In the genomic region with DNA sequence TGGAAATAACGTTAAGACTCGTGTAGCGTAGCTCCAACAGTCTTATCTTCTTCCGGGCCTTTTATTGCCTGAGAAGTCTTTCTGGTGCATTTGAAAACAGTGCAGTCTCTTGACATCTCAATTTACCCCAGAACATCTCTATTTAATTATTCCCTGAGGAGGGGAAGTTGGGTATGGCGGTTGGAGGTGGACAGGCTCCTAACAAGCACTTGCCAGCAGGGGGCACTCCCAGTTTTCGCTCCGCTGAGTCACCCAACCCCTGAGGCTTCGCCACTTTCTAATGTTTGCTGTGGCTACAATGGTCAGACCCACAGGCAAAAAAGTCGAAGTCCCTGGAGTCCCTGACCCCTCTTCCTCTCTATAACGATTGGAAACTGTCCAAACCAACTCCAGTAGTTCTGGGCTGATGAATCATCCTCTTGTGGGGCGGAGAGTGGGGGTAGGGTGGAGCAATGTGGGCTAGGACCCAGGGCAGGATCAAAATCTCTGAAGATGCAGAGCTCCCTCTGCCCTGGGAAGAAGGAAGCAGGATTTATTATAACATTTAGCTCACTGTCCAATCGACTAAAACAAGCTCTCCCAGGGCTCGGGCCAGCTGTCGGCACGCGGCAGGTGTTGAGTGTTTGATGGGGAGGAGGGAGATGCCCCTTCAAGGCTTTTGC, we compare ENCODE assay signal across 7 cellular contexts.
DNase-seq lines count a peak whose midpoint lies in the region; ATAC-seq and TF ChIP-seq lines count a peak whose summit lies in the region.

No MANE protein-coding gene starts in this region.

- ATAC-seq in GM21825 (IDR thresholded peaks at IDR 0.05; ENCODE audit: unreplicated experiment), result no peak
- no peak for ATAC-seq in GM18511 (IDR thresholded peaks at IDR 0.05; ENCODE audit: unreplicated experiment)

- no peaks in the 10 kb centered on the region for H3K9me2 ChIP-seq in OCI-LY1 (ENCODE audit: low read depth, low read length)

- H3K27me3 ChIP-seq in GM06990 (replicated peaks; ENCODE audit: control insufficient read depth, insufficient read depth, low read length) (no peaks in the 10 kb centered on the region), OCI-LY1 (ENCODE audit: insufficient read depth, low read length) (no peaks in the 10 kb centered on the region)

- H3K4me1 ChIP-seq in OCI-LY1 (ENCODE audit: insufficient read depth, low read length, severe bottlenecking), result no peaks in the 10 kb centered on the region

- H3K27ac Mint-ChIP-seq in HFFc6, result no peak overlapping the region

- no peak overlapping the region for H3K4me3 Mint-ChIP-seq in HFFc6

- H3K36me3 Mint-ChIP-seq in HFFc6 (ENCODE audit: low read depth), result no peaks in the 10 kb centered on the region

- DNase-seq in GM06990 (ENCODE audit: extremely low read depth, insufficient read length), result no peak
- DNase-seq in HFFc6, result peak; percentile 71
- peak; percentile 71 for DNase-seq in epithelial cell of esophagus (ENCODE audit: low read depth)
- DNase-seq in midbrain (lab: John Stamatoyannopoulos, UW), result peak; percentile 74

- H2AFZ ChIP-seq in OCI-LY1 (ENCODE audit: low read length), result no peak overlapping the region

- no peak overlapping the region for H3K9ac ChIP-seq in OCI-LY1 (ENCODE audit: low read length)

- H3F3A ChIP-seq in OCI-LY1 (ENCODE audit: insufficient read depth, low read length), result no peaks in the 10 kb centered on the region

- H3K27ac ChIP-seq in OCI-LY1 (ENCODE audit: low read depth, low read length, poor library complexity, severe bottlenecking), result no peak overlapping the region

- TF ChIP-seq CTCF in GM06990 (IDR thresholded peaks at IDR 0.05; ENCODE audit: insufficient read depth, low read length, poor library complexity, severe bottlenecking), result peak; percentile 69
- peak; percentile 73 for TF ChIP-seq CTCF in HFFc6 (IDR thresholded peaks at IDR 0.05)
- TF ChIP-seq CTCF in OCI-LY1 (IDR thresholded peaks at IDR 0.05; ENCODE audit: low read length), result peak; percentile 75
- peak; percentile 47 for TF ChIP-seq CTCF in epithelial cell of esophagus (IDR thresholded peaks at IDR 0.05; ENCODE audit: insufficient read depth, low read depth, low read length, missing control alignments)

- peaks cover 6% of the 10 kb centered on the region; the same call in 1 of the 2 replicates for H3K9me3 Mint-ChIP-seq in HFFc6

- H3K4me3 ChIP-seq in GM06990 (replicated peaks; ENCODE audit: low read depth, low read length) (no peak overlapping the region), OCI-LY1 (ENCODE audit: low read depth, low read length, poor library complexity, severe bottlenecking) (no peak overlapping the region), epithelial cell of esophagus (ENCODE audit: low read length) (no peak overlapping the region)

- H3K4me2 ChIP-seq in OCI-LY1 (ENCODE audit: low read length), result no peak overlapping the region

- no peaks in the 10 kb centered on the region for H3K36me3 ChIP-seq in GM06990 (ENCODE audit: control insufficient read depth, insufficient read depth, low read length)
- H3K36me3 ChIP-seq in OCI-LY1 (ENCODE audit: insufficient read depth, low read length), result no peaks in the 10 kb centered on the region

- peaks cover 18% of the 10 kb centered on the region; the same call in 1 of the 2 replicates for H3K4me1 Mint-ChIP-seq in HFFc6 (ENCODE audit: low read depth)

- H3K79me2 ChIP-seq in OCI-LY1 (ENCODE audit: insufficient read depth, low read length), result no peaks in the 10 kb centered on the region

- H3K9me3 ChIP-seq in OCI-LY1 (ENCODE audit: low read length), result no peaks in the 10 kb centered on the region

- H4K20me1 ChIP-seq in OCI-LY1 (ENCODE audit: insufficient read depth, low read length), result no peaks in the 10 kb centered on the region

- H3K27me3 Mint-ChIP-seq in HFFc6 (ENCODE audit: insufficient read depth), result peaks cover 3% of the 10 kb centered on the region; the same call in 1 of the 2 replicates
